Comparison of ENCODE assay signal across 8 cellular contexts in genomic region chr2:207073791-207074678, GRCh38.
DNase-seq lines count a peak whose midpoint lies in the region; ATAC-seq lines count a peak whose summit lies in the region.

No MANE protein-coding gene starts in this region.

- DNase-seq in COR-L47 (lab: John Stamatoyannopoulos, UW) (peak; percentile 39), germinal center (ENCODE audit: low spot score) (peak; percentile 35), GF-D8 (lab: John Stamatoyannopoulos, UW) (no peak), SIG-M5 (lab: John Stamatoyannopoulos, UW) (no peak)
- peak; percentile 42 to 51 for DNase-seq in activated CD4-positive, alpha-beta T cell treated with anti-CD3 and anti-CD28 coated beads, Interleukin-2, amount 50 U/mL, for 48 hours
- DNase-seq in stimulated activated CD4-positive, alpha-beta T cell treated with anti-CD3 and anti-CD28 coated beads, Interleukin-12 subunit alpha, Interleukin-12 subunit beta, amount 100 ng/mL, for 4 hours: peak; percentile 28

- peak; percentile 45 for ATAC-seq in HG02885 (IDR thresholded peaks at IDR 0.05; ENCODE audit: poor library complexity, unreplicated experiment)
- no peak for ATAC-seq in GM18858 (IDR thresholded peaks at IDR 0.05; ENCODE audit: unreplicated experiment)

Comparison
In these comparisons a context has a peak if more than half of its experiments do, and no peak if none do; other contexts are left out.
1. DNase-seq: peak in COR-L47 (single experiment), activated CD4-positive, alpha-beta T cell treated with anti-CD3 and anti-CD28 coated beads, Interleukin-2, amount 50 U/mL, for 48 hours (2 of 2), germinal center (single experiment) and stimulated activated CD4-positive, alpha-beta T cell treated with anti-CD3 and anti-CD28 coated beads, Interleukin-12 subunit alpha, Interleukin-12 subunit beta, amount 100 ng/mL, for 4 hours (single experiment); none in GF-D8 (single experiment) and SIG-M5 (single experiment).